25 cellular contexts compared by ENCODE assay signal in genomic region chr1:227918736-227919135, GRCh38. TPM values are rescaled to one million over a fixed set of nuclear protein-coding genes. Genes with fewer than 3 reads are reported as not detected.
DNase-seq lines count a peak whose midpoint lies in the region; ATAC-seq and TF ChIP-seq lines count a peak whose summit lies in the region.
"Had no signal": no experiment of that assay in that cellular context is flagged by ENCODE, and none has a peak within 500 bp of the region (broad histone marks: within the 10 kb centered on the region; RNA-seq: fewer than 3 reads in every experiment).

No MANE protein-coding gene starts in this region.

- intact Hi-C loops in Right ventricle myocardium superior (cut with DNase I): no loop called here
- intact Hi-C loops in heart right ventricle (cut with DNase I): no loop called here
- intact Hi-C loops in activated CD4-positive, alpha-beta memory T cell treated with anti-CD3 and anti-CD28 coated beads for 36 hours (cut with micrococcal nuclease): no loop called here

- 96 to 97% methylated on average over 9 of the region's 9 CpGs for WGBS in heart right ventricle, 2 donors

- ATAC-seq in Right ventricle myocardium superior (ENCODE audit: poor library complexity): no peak
- ATAC-seq in heart right ventricle: no peak
- ATAC-seq in HG02870 (IDR thresholded peaks at IDR 0.05; ENCODE audit: unreplicated experiment): no peak
- ATAC-seq: A549, GM12878, GM23338 had no signal

- peaks cover 3% of the 10 kb centered on the region for H3K4me1 Mint-ChIP-seq in chondrocyte (ENCODE audit: low read depth)
- peaks cover 42% of the 10 kb centered on the region for H3K4me1 Mint-ChIP-seq in nephron
- H3K4me1 Mint-ChIP-seq in activated CD4-positive, alpha-beta memory T cell treated with anti-CD3 and anti-CD28 coated beads for 36 hours (ENCODE audit: low read depth): no peaks in the 10 kb centered on the region
- H3K4me1 Mint-ChIP-seq: CD14-positive monocyte had no signal

- H3K27me3 ChIP-seq in heart right ventricle (no peaks in the 10 kb centered on the region), H7 (ENCODE audit: control insufficient read depth, insufficient read depth, low read length) (no peaks in the 10 kb centered on the region)
- H3K27me3 ChIP-seq: BE2C; BLaER1 treated with 17β-estradiol and CSF1 and Interleukin-3, amounts not matched to agents 10 nM and 100 nM had no signal

- H3K4me3 ChIP-seq in heart right ventricle: no peak overlapping the region
- no peak overlapping the region for H3K4me3 ChIP-seq in H7 (ENCODE audit: insufficient read depth, low read depth, low read length)
- H3K4me3 ChIP-seq: A549; BLaER1 treated with 17β-estradiol and CSF1 and Interleukin-3, amounts not matched to agents 10 nM and 100 nM; GM12878; GM23338; HAP-1 had no signal

- H3K9me3 Mint-ChIP-seq in chondrocyte (ENCODE audit: low read depth) (no peaks in the 10 kb centered on the region), nephron (no peaks in the 10 kb centered on the region)
- no peaks in the 10 kb centered on the region for H3K9me3 Mint-ChIP-seq in activated CD4-positive, alpha-beta memory T cell treated with anti-CD3 and anti-CD28 coated beads for 36 hours
- H3K9me3 Mint-ChIP-seq: CD14-positive monocyte; CD4-positive, alpha-beta T cell; CD8-positive, alpha-beta memory T cell; GM23338; HFFc6 had no signal

- H3K27ac Mint-ChIP-seq in chondrocyte (ENCODE audit: unreplicated experiment): no peak overlapping the region
- H3K27ac Mint-ChIP-seq in nephron: peak overlapping the region in 2 of 3 experiments; percentile 17 to 34
- H3K27ac Mint-ChIP-seq in activated CD4-positive, alpha-beta memory T cell treated with anti-CD3 and anti-CD28 coated beads for 36 hours: no peak overlapping the region
- H3K27ac Mint-ChIP-seq: CD4-positive, alpha-beta T cell; GM23338; HFFc6 had no signal

- peaks cover 0 to 3% (median 0%) of the 10 kb centered on the region in 9 donors for H3K4me1 ChIP-seq in heart right ventricle
- H3K4me1 ChIP-seq: A549, HAP-1 had no signal

- H3K4me3 Mint-ChIP-seq in chondrocyte (ENCODE audit: unreplicated experiment): no peak overlapping the region
- no peak overlapping the region for H3K4me3 Mint-ChIP-seq in nephron
- H3K4me3 Mint-ChIP-seq in activated CD4-positive, alpha-beta memory T cell treated with anti-CD3 and anti-CD28 coated beads for 36 hours: no peak overlapping the region
- H3K4me3 Mint-ChIP-seq: CD14-positive monocyte; CD4-positive, alpha-beta T cell; CD8-positive, alpha-beta memory T cell; GM23338; HFFc6 had no signal

- CTCF ChIA-PET in activated CD4-positive, alpha-beta memory T cell treated with anti-CD3 and anti-CD28 coated beads for 36 hours (lab: Charles Lee): no interaction called here

- peak; percentile 3 for DNase-seq in Right ventricle myocardium superior
- DNase-seq in heart right ventricle: no peak
- DNase-seq in H7: peak; percentile 54
- peak; percentile 60 for DNase-seq in chondrocyte (ENCODE audit: low spot score)
- DNase-seq in activated CD4-positive, alpha-beta memory T cell treated with anti-CD3 and anti-CD28 coated beads for 36 hours: no peak
- no peak for DNase-seq in NCI-H446 (lab: John Stamatoyannopoulos, UW)
- DNase-seq: 8988T; ACHN; AML-193; CD4-positive, alpha-beta T cell; CD8-positive, alpha-beta memory T cell; DMS 273 treated with DMSO at 0.1 percent for 48 hours; DMS79; EL; GDM1; HFFc6 had no signal

- TF ChIP-seq CTCF in heart right ventricle (IDR thresholded peaks at IDR 0.05) (no peak), chondrocyte (IDR thresholded peaks at IDR 0.05) (no peak), nephron (IDR thresholded peaks at IDR 0.05; ENCODE audit: unreplicated experiment in 3 of 3) (no peak)

- H3K27me3 Mint-ChIP-seq in chondrocyte (ENCODE audit: low read depth): no peaks in the 10 kb centered on the region
- no peaks in the 10 kb centered on the region for H3K27me3 Mint-ChIP-seq in nephron (ENCODE audit: low read depth)
- no peaks in the 10 kb centered on the region for H3K27me3 Mint-ChIP-seq in activated CD4-positive, alpha-beta memory T cell treated with anti-CD3 and anti-CD28 coated beads for 36 hours
- H3K27me3 Mint-ChIP-seq: CD4-positive, alpha-beta T cell; CD8-positive, alpha-beta memory T cell had no signal

- H3K9me3 ChIP-seq in heart right ventricle: no peaks in the 10 kb centered on the region
- H3K9me3 ChIP-seq: A549; BE2C; BLaER1 treated with 17β-estradiol and CSF1 and Interleukin-3, amounts not matched to agents 10 nM and 100 nM; HAP-1 had no signal

- no peaks in the 10 kb centered on the region for H3K36me3 Mint-ChIP-seq in chondrocyte (ENCODE audit: low read depth)
- no peaks in the 10 kb centered on the region for H3K36me3 Mint-ChIP-seq in nephron (ENCODE audit: low read depth)
- H3K36me3 Mint-ChIP-seq in activated CD4-positive, alpha-beta memory T cell treated with anti-CD3 and anti-CD28 coated beads for 36 hours: no peaks in the 10 kb centered on the region
- H3K36me3 Mint-ChIP-seq: CD14-positive monocyte; CD8-positive, alpha-beta memory T cell had no signal

- H3K27ac ChIP-seq in heart right ventricle: no peak overlapping the region
- H3K27ac ChIP-seq: A549; BLaER1 treated with 17β-estradiol and CSF1 and Interleukin-3, amounts not matched to agents 10 nM and 100 nM had no signal

- H3K36me3 ChIP-seq in heart right ventricle: peaks cover 0 to 20% (median 0%) of the 10 kb centered on the region in 9 donors
- no peaks in the 10 kb centered on the region for H3K36me3 ChIP-seq in H7 (replicated peaks; ENCODE audit: control insufficient read depth, insufficient read depth, low read length)
- H3K36me3 ChIP-seq: BE2C; BLaER1 treated with 17β-estradiol and CSF1 and Interleukin-3, amounts not matched to agents 10 nM and 100 nM; HAP-1 had no signal

- POLR2A ChIA-PET in activated CD4-positive, alpha-beta memory T cell treated with anti-CD3 and anti-CD28 coated beads for 36 hours (lab: Charles Lee): no interaction called here

RNA-seq across cellular contexts. Expression of gene WNT9A, which starts 29.0 kb away (rescaled TPM):
- total RNA-seq in Right ventricle myocardium superior (0.59 TPM), heart right ventricle (10 to 100 TPM in 5 of 10 donors, 1 to 10 TPM in 3, under 1 TPM in 2; 0.39 to 27.9 (median 8.6) TPM), chondrocyte (2.5 to 4.2 TPM (median 2.7 TPM) in 3 replicates)
- under 1 TPM; 0.39 to 0.80 TPM for polyA plus RNA-seq in heart right ventricle
- total RNA-seq in H7 (2014; rRNA removed; shearing (Covaris generic)): 3.2 and 4.0 TPM in 2 replicates
- total RNA-seq in activated CD4-positive, alpha-beta memory T cell treated with anti-CD3 and anti-CD28 coated beads for 36 hours: under 1 TPM; 0.07 to 0.12 TPM
- total RNA-seq: CD4-positive, alpha-beta T cell; GM12878 had no signal
- polyA plus RNA-seq: CD14-positive monocyte; CD8-positive, alpha-beta memory T cell; GM12878 had no signal

Comparison
In these comparisons a context has a peak if more than half of its experiments do, and no peak if none do; other contexts are left out.
1. DNase-seq: peak in Right ventricle myocardium superior (single experiment), H7 (single experiment) and chondrocyte (single experiment); none in heart right ventricle (0 of 2), activated CD4-positive, alpha-beta memory T cell treated with anti-CD3 and anti-CD28 coated beads for 36 hours (single experiment) and NCI-H446 (0 of 2).
2. H3K27ac Mint-ChIP-seq: peak in nephron (2 of 3); none in chondrocyte (single experiment) and activated CD4-positive, alpha-beta memory T cell treated with anti-CD3 and anti-CD28 coated beads for 36 hours (single experiment).